ENCODE assay signal across 11 cellular contexts in genomic region chr6:8499540-8499939, GRCh38.
DNase-seq lines count a peak whose midpoint lies in the region; TF ChIP-seq lines count a peak whose summit lies in the region.
"Had no signal": no experiment of that assay in that cellular context is flagged by ENCODE, and none has a peak within 500 bp of the region (broad histone marks: within the 10 kb centered on the region; RNA-seq: fewer than 3 reads in every experiment).

No MANE protein-coding gene starts in this region.

- H3K9me3 Mint-ChIP-seq in progenitor cell of endocrine pancreas (ENCODE audit: low read depth) = peaks cover 7% of the 10 kb centered on the region
- H3K9me3 Mint-ChIP-seq: T-helper 1 cell treated with Interleukin-12 subunit alpha and Interleukin-12 subunit beta and Interleukin-4 antibody, amounts not matched to agents 30 μg/mL and 1 μg/mL, for 36 hours had no signal

- H3K4me3 Mint-ChIP-seq in progenitor cell of endocrine pancreas (ENCODE audit: low read depth) = no peak overlapping the region
- H3K4me3 Mint-ChIP-seq: immature natural killer cell; T-helper 1 cell treated with Interleukin-12 subunit alpha and Interleukin-12 subunit beta and Interleukin-4 antibody, amounts not matched to agents 30 μg/mL and 1 μg/mL, for 36 hours had no signal

- TF ChIP-seq CTCF in progenitor cell of endocrine pancreas (IDR thresholded peaks at IDR 0.05; ENCODE audit: unreplicated experiment) = peak; percentile 73

- no peaks in the 10 kb centered on the region for H3K27me3 Mint-ChIP-seq in progenitor cell of endocrine pancreas

- peak; percentile 36 for DNase-seq in DMS 273 (lab: John Stamatoyannopoulos, UW; ENCODE audit: unreplicated experiment)
- no peak for DNase-seq in DMS 273 treated with DMSO at 0.1 percent for 48 hours (lab: John Stamatoyannopoulos, UW)
- peak; percentile 15 for DNase-seq in NCI-H146 treated with DMSO at 0.1 percent for 48 hours (lab: John Stamatoyannopoulos, UW; ENCODE audit: unreplicated experiment)
- DNase-seq in dedifferentiated amniotic fluid mesenchymal stem cell (ENCODE audit: extremely low spot score) = peak; percentile 27
- no peak for DNase-seq in progenitor cell of endocrine pancreas (ENCODE audit: low spot score, unreplicated experiment)
- no peak for DNase-seq in T-helper 9 cell
- no peak for DNase-seq in COLO829 (ENCODE audit: low spot score)
- no peak for DNase-seq in iPS-NIHi7 (ENCODE audit: extremely low spot score)
- DNase-seq: immature natural killer cell; stimulated activated CD4-positive, alpha-beta T cell treated with anti-CD3 and anti-CD28 coated beads, Interleukin-4, amount 100 ng/mL, for 1 hour had no signal

- no peak overlapping the region for H3K27ac Mint-ChIP-seq in progenitor cell of endocrine pancreas
- H3K27ac Mint-ChIP-seq: immature natural killer cell; T-helper 1 cell treated with Interleukin-12 subunit alpha and Interleukin-12 subunit beta and Interleukin-4 antibody, amounts not matched to agents 30 μg/mL and 1 μg/mL, for 36 hours had no signal

- H3K36me3 Mint-ChIP-seq in progenitor cell of endocrine pancreas (ENCODE audit: insufficient read depth) = peaks cover 2% of the 10 kb centered on the region
- H3K36me3 Mint-ChIP-seq: immature natural killer cell had no signal

- peaks cover 6% of the 10 kb centered on the region for H3K4me1 Mint-ChIP-seq in progenitor cell of endocrine pancreas (ENCODE audit: low read depth)
- H3K4me1 Mint-ChIP-seq: immature natural killer cell had no signal

Comparison
In these comparisons a context has a peak if more than half of its experiments do, and no peak if none do; other contexts are left out.
1. DNase-seq: peak in DMS 273 (single experiment), NCI-H146 treated with DMSO at 0.1 percent for 48 hours (single experiment) and dedifferentiated amniotic fluid mesenchymal stem cell (single experiment); none in DMS 273 treated with DMSO at 0.1 percent for 48 hours (single experiment), progenitor cell of endocrine pancreas (single experiment), T-helper 9 cell (single experiment), COLO829 (single experiment) and iPS-NIHi7 (single experiment).